In genomic region chr3:100179692-100180349, GRCh38 we compare ENCODE assay signal across 1 cellular context.
TF ChIP-seq lines count a peak whose summit lies in the region.

No MANE protein-coding gene starts in this region.

TF ChIP-seq in HEK293, 187 proteins besides CTCF, POLR2A, EP300 and RAD21 (continued from another document):
- TF ChIP-seq ZNF174 (tag by site-specific recombination; IDR thresholded peaks at IDR 0.05): no peak
- TF ChIP-seq SETDB1 (IDR thresholded peaks at IDR 0.05; ENCODE audit: insufficient read length, low read length): peak; percentile 80
- no peak for TF ChIP-seq ZNF221 (tag by site-specific recombination; IDR thresholded peaks at IDR 0.05; ENCODE audit: borderline replicate concordance)
- no peak for TF ChIP-seq ZBTB44 (tag by site-specific recombination; IDR thresholded peaks at IDR 0.05)
- TF ChIP-seq ZNF391 (tag by site-specific recombination; IDR thresholded peaks at IDR 0.05; ENCODE audit: borderline replicate concordance, low read depth): no peak
- no peak for TF ChIP-seq KLF10 (tag by site-specific recombination; IDR thresholded peaks at IDR 0.05)
- TF ChIP-seq ZBTB10 (tag by site-specific recombination; IDR thresholded peaks at IDR 0.05): no peak
- TF ChIP-seq ZNF10 (tag by site-specific recombination; IDR thresholded peaks at IDR 0.05): no peak
- no peak for TF ChIP-seq ZNF114 (tag by site-specific recombination; IDR thresholded peaks at IDR 0.05)
- no peak for TF ChIP-seq ZNF132 (tag by site-specific recombination; IDR thresholded peaks at IDR 0.05; ENCODE audit: borderline replicate concordance)
- no peak for TF ChIP-seq ZNF146 (tag by site-specific recombination; IDR thresholded peaks at IDR 0.05)
- TF ChIP-seq ZNF692 (tag by site-specific recombination; IDR thresholded peaks at IDR 0.05): no peak
- no peak for TF ChIP-seq GLIS1 (tag by site-specific recombination; IDR thresholded peaks at IDR 0.05)
- no peak for TF ChIP-seq ZNF785 (tag by site-specific recombination; IDR thresholded peaks at IDR 0.05)
- TF ChIP-seq PATZ1 (tag by site-specific recombination; IDR thresholded peaks at IDR 0.05): no peak
- TF ChIP-seq MEIS1 (CRISPR knock-in tag; IDR thresholded peaks at IDR 0.05; ENCODE audit: borderline replicate concordance): no peak
- no peak for TF ChIP-seq ZNF514 (tag by site-specific recombination; IDR thresholded peaks at IDR 0.05)
- no peak for TF ChIP-seq ZNF248 (tag by site-specific recombination; IDR thresholded peaks at IDR 0.05)
- no peak for TF ChIP-seq ZNF670 (tag by site-specific recombination; IDR thresholded peaks at IDR 0.05; ENCODE audit: low read depth)
- TF ChIP-seq ZNF48 (tag by site-specific recombination; IDR thresholded peaks at IDR 0.05): no peak
- TF ChIP-seq ZNF585B (tag by site-specific recombination; IDR thresholded peaks at IDR 0.05): peak; percentile 96
- no peak for TF ChIP-seq ZNF26 (tag by site-specific recombination; IDR thresholded peaks at IDR 0.05)
- TF ChIP-seq ZNF626 (tag by site-specific recombination; IDR thresholded peaks at IDR 0.05): no peak
